1 cellular context compared by ENCODE assay signal in the genomic region with DNA sequence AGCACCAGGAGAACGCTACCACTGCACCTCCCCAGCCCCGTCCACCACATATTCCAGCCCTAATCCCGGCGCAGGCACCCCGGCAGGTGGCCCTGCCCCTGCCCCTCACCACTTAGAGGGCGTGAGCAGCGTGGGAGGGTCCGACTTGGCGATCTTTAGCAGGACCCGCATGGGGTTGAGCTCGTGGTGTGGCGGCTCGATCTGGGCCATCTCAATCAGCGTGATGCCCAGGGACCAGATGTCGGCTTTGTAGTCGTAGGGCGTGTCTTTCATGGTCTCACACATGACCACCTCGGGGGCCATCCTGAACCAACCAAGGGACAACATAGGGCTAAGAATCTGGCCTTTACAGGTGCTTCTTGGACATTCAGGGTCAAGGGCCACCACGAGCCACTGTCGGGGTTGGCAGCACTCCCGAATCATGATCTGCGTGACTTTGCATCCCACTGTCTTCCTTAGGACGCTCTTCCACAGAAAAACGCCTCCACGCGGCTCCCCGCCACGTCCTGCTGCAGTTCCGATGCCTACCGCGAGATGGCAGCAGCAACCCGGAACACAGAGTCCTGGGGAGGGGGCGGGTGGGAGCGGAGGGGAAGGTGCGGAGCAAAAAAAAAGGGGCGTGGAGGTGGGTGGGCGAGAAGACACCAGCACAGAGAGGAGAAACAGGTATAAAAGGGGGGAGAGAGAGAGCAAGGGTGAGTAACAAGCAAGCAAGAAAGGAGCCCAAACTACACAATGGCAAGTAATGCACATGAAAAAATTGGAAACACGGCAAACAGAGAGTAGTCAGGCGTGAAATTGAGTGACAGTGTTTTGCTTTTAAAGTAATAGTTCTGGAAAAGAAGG.
TF ChIP-seq lines count a peak whose summit lies in the region.

No MANE protein-coding gene starts in this region.

TF ChIP-seq in HCT116, 20 proteins besides CTCF, POLR2A, EP300 and RAD21 (continued from another document):
- TF ChIP-seq, protein P1, sequence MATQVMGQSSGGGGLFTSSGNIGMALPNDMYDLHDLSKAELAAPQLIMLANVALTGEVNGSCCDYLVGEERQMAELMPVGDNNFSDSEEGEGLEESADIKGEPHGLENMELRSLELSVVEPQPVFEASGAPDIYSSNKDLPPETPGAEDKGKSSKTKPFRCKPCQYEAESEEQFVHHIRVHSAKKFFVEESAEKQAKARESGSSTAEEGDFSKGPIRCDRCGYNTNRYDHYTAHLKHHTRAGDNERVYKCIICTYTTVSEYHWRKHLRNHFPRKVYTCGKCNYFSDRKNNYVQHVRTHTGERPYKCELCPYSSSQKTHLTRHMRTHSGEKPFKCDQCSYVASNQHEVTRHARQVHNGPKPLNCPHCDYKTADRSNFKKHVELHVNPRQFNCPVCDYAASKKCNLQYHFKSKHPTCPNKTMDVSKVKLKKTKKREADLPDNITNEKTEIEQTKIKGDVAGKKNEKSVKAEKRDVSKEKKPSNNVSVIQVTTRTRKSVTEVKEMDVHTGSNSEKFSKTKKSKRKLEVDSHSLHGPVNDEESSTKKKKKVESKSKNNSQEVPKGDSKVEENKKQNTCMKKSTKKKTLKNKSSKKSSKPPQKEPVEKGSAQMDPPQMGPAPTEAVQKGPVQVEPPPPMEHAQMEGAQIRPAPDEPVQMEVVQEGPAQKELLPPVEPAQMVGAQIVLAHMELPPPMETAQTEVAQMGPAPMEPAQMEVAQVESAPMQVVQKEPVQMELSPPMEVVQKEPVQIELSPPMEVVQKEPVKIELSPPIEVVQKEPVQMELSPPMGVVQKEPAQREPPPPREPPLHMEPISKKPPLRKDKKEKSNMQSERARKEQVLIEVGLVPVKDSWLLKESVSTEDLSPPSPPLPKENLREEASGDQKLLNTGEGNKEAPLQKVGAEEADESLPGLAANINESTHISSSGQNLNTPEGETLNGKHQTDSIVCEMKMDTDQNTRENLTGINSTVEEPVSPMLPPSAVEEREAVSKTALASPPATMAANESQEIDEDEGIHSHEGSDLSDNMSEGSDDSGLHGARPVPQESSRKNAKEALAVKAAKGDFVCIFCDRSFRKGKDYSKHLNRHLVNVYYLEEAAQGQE (IDR thresholded peaks at IDR 0.05; ENCODE audit: low read depth): no peak
- TF ChIP-seq EZH2phosphoT487 (IDR thresholded peaks at IDR 0.05; ENCODE audit: borderline replicate concordance) (no peak), TCF7L2 (IDR thresholded peaks at IDR 0.05; ENCODE audit: borderline replicate concordance, extremely low read depth, insufficient read depth, insufficient read length) (no peak), YY1 (IDR thresholded peaks at IDR 0.05; ENCODE audit: extremely low read depth, insufficient replicate concordance, low read depth, low read length) (no peak), SIN3A (IDR thresholded peaks at IDR 0.05; ENCODE audit: low read depth) (no peak), CBX3 (IDR thresholded peaks at IDR 0.05; ENCODE audit: low read depth) (no peak), ZFX (IDR thresholded peaks at IDR 0.05) (no peak), EZH2 (IDR thresholded peaks at IDR 0.05) (no peak), CEBPB (IDR thresholded peaks at IDR 0.05; ENCODE audit: low read depth) (no peak), FOSL1 (IDR thresholded peaks at IDR 0.05; ENCODE audit: low read depth) (no peak), POLR2AphosphoS5 (IDR thresholded peaks at IDR 0.05; ENCODE audit: low read depth, low read length) (no peak), SRF (IDR thresholded peaks at IDR 0.05; ENCODE audit: low read depth) (no peak), JUND (IDR thresholded peaks at IDR 0.05) (no peak)
- TF ChIP-seq, protein P2, sequence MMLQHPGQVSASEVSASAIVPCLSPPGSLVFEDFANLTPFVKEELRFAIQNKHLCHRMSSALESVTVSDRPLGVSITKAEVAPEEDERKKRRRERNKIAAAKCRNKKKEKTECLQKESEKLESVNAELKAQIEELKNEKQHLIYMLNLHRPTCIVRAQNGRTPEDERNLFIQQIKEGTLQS (IDR thresholded peaks at IDR 0.05): no peak
- TF ChIP-seq, protein P3, sequence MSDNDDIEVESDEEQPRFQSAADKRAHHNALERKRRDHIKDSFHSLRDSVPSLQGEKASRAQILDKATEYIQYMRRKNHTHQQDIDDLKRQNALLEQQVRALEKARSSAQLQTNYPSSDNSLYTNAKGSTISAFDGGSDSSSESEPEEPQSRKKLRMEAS (IDR thresholded peaks at IDR 0.05): no peak
